1 cellular context compared by ENCODE assay signal in the genomic region with DNA sequence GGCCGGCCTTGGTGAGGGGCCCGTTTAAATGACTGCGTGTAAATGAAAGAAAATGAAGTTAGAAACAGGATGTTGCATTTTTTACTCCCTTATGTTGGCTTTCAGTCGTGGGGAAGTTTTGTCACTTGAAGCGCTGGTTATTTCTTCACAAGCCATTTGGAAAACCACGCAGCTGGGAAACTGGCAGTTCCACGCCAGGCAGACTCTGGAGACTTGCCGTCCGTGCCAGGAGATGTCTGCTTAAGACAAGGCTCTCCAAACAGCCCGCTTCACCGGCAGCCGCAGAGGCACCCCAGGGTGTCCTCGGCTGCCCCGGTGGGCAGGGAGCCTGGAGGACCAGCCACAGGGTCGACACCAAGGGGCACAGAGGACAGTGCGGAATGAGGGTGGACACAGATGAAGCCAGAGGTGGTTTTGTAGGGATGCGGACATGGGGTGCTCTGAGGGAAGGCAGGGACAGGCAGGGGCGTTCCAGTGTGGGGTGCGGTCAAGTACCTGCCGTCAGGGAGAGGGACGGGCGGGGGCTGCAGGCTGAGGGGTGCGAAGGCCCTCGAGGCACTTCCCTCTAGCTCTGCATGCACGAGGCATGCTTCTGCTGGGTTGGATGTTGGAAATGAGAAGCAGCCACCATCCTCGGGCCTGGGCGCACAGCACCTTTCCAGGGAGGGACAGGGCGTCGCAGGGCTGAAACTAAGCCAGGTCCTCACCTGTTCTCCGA.
TF ChIP-seq lines count a peak whose summit lies in the region.

No MANE protein-coding gene starts in this region.

TF ChIP-seq in K562, 482 proteins besides CTCF, POLR2A, EP300 and RAD21:
- TF ChIP-seq, protein P1, sequence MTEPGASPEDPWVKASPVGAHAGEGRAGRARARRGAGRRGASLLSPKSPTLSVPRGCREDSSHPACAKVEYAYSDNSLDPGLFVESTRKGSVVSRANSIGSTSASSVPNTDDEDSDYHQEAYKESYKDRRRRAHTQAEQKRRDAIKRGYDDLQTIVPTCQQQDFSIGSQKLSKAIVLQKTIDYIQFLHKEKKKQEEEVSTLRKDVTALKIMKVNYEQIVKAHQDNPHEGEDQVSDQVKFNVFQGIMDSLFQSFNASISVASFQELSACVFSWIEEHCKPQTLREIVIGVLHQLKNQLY (CRISPR knock-in tag; conservative IDR thresholded peaks at IDR 0.05), result no peak
- TF ChIP-seq CBX2 (IDR thresholded peaks at IDR 0.05; ENCODE audit: insufficient read depth, low read length, poor library complexity, severe bottlenecking), result no peak
- TF ChIP-seq GABPB1 (CRISPR knock-in tag; IDR thresholded peaks at IDR 0.05), result no peak
- no peak for TF ChIP-seq GTF3C2 (IDR thresholded peaks at IDR 0.05; ENCODE audit: borderline replicate concordance, extremely low read depth, insufficient read length)
- no peak for TF ChIP-seq DPF2 (IDR thresholded peaks at IDR 0.05)
- TF ChIP-seq ESRRA (IDR thresholded peaks at IDR 0.05; ENCODE audit: borderline replicate concordance, low read depth), result no peak
- TF ChIP-seq TAL1 (IDR thresholded peaks at IDR 0.05), result no peak
- TF ChIP-seq, protein P2, sequence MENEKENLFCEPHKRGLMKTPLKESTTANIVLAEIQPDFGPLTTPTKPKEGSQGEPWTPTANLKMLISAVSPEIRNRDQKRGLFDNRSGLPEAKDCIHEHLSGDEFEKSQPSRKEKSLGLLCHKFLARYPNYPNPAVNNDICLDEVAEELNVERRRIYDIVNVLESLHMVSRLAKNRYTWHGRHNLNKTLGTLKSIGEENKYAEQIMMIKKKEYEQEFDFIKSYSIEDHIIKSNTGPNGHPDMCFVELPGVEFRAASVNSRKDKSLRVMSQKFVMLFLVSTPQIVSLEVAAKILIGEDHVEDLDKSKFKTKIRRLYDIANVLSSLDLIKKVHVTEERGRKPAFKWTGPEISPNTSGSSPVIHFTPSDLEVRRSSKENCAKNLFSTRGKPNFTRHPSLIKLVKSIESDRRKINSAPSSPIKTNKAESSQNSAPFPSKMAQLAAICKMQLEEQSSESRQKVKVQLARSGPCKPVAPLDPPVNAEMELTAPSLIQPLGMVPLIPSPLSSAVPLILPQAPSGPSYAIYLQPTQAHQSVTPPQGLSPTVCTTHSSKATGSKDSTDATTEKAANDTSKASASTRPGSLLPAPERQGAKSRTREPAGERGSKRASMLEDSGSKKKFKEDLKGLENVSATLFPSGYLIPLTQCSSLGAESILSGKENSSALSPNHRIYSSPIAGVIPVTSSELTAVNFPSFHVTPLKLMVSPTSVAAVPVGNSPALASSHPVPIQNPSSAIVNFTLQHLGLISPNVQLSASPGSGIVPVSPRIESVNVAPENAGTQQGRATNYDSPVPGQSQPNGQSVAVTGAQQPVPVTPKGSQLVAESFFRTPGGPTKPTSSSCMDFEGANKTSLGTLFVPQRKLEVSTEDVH (IDR thresholded peaks at IDR 0.05; ENCODE audit: low read depth, partially characterized antibody), result no peak
- no peak for TF ChIP-seq HNRNPUL1 (IDR thresholded peaks at IDR 0.05; ENCODE audit: low read length)
- 0 out of 2 replicates have a peak, but pooled peaks have one; percentile 36 for TF ChIP-seq RBFOX2 (IDR thresholded peaks at IDR 0.05; ENCODE audit: low read depth, low read length)
- TF ChIP-seq CEBPG (CRISPR knock-in tag; IDR thresholded peaks at IDR 0.05), result no peak
- no peak for TF ChIP-seq CEBPG (tag; conservative IDR thresholded peaks at IDR 0.05 in 1 of 2, IDR thresholded peaks at IDR 0.05 in 1 of 2)
- TF ChIP-seq POLR2H (tag; IDR thresholded peaks at IDR 0.05; ENCODE audit: low read depth), result no peak
- no peak for TF ChIP-seq ARID3B (CRISPR knock-in tag; IDR thresholded peaks at IDR 0.05; ENCODE audit: borderline replicate concordance)
- TF ChIP-seq POLR2B (IDR thresholded peaks at IDR 0.05; ENCODE audit: low read depth, partially characterized antibody), result peak; percentile 29
